Comparison of ENCODE assay signal across 13 cellular contexts in genomic region chr10:117163061-117163953, GRCh38. TPM values are rescaled to one million over a fixed set of nuclear protein-coding genes. Genes with fewer than 3 reads are reported as not detected.
DNase-seq lines count a peak whose midpoint lies in the region; ATAC-seq, FAIRE-seq and TF ChIP-seq lines count a peak whose summit lies in the region.
"Had no signal": no experiment of that assay in that cellular context is flagged by ENCODE, and none has a peak within 500 bp of the region (broad histone marks: within the 10 kb centered on the region; RNA-seq: fewer than 3 reads in every experiment).

No MANE protein-coding gene starts in this region.

- TF ChIP-seq POLR2A in GM12878 (IDR thresholded peaks at IDR 0.05; ENCODE audit: low read depth, low read length) = no peak
- TF ChIP-seq POLR2A in HepG2 (IDR thresholded peaks at IDR 0.05; ENCODE audit: insufficient read depth in 1 of 2, low read depth in 2 of 2, low read length in 2 of 2) = no peak

- FAIRE-seq in GM12878 (lab: Jason Lieb, UNC) = no peak
- no peak for FAIRE-seq in HepG2 (lab: Jason Lieb, UNC)

- H3K36me3 ChIP-seq in GM12878 (ENCODE audit: control insufficient read depth in 2 of 2, insufficient read depth in 2 of 2, low read length in 1 of 2) (no peaks in the 10 kb centered on the region), HepG2 (replicated peaks in 1 of 2; ENCODE audit: control insufficient read depth in 1 of 2, insufficient read depth in 2 of 2, low read length in 2 of 2) (no peaks in the 10 kb centered on the region)

- in situ Hi-C loops in GM12878 (cut with MboI) (no loop called here), HepG2 (cut with HindIII; ENCODE audit: extremely low pct_ligation_motif_present, low pct_unique_long_range_greater_than_20kb) (loop anchor here (10.0 kb wide), 1 partner anchor 159 kb away; the partner anchor contains the start of gene SHTN1)

- H3K9me3 ChIP-seq in GM12878 (replicated peaks; ENCODE audit: control insufficient read depth, insufficient read depth, low read length) (no peaks in the 10 kb centered on the region), HepG2 (ENCODE audit: low read length) (no peaks in the 10 kb centered on the region)

- SMC1A ChIA-PET in GM12878 (lab: Charles Lee; ENCODE audit: uncharacterized antibody, unreplicated experiment) = interaction anchor here (0.6 to 0.8 kb wide), 2 partner anchors 366 to 751 kb away, joined by 3 to 4 read pairs; no protein-coding TSS in a partner anchor

- RAD21 ChIA-PET in GM12878 (lab: Charles Lee; ENCODE audit: unreplicated experiment) = no interaction called here

- peaks cover 23 to 36% of the 10 kb centered on the region in 2 experiments for H3K27me3 ChIP-seq in GM12878 (replicated peaks in 1 of 2; ENCODE audit: control insufficient read depth in 2 of 2, insufficient read depth in 2 of 2, low read length in 1 of 2)
- peaks cover 6 to 83% of the 10 kb centered on the region in 2 experiments for H3K27me3 ChIP-seq in HepG2 (ENCODE audit: control insufficient read depth in 1 of 2, insufficient read depth in 2 of 2, low read length in 2 of 2)

- no peak overlapping the region for H3K4me2 ChIP-seq in GM12878 (ENCODE audit: control insufficient read depth, insufficient read depth)
- H3K4me2 ChIP-seq in HepG2 (ENCODE audit: low read depth, low read length) = peak overlapping the region; percentile 42

- H2AFZ ChIP-seq in GM12878 (ENCODE audit: control insufficient read depth, low read depth, low read length) = no peak overlapping the region
- H2AFZ ChIP-seq in HepG2 (ENCODE audit: low read length) = no peak overlapping the region

- H3K4me3 ChIP-seq in GM12878 (no peak overlapping the region), HepG2 (replicated peaks in 1 of 3; ENCODE audit: insufficient read depth in 1 of 3, low read depth in 2 of 3, low read length in 3 of 3) (peak overlapping the region in 1 of 3 experiments; percentile 50; a peak in 2 of 6 replicates)

- DNase-seq in DMS114 treated with DMSO at 0.1 percent for 48 hours (lab: John Stamatoyannopoulos, UW; ENCODE audit: unreplicated experiment) (peak; percentile 23), GM12878 (ENCODE audit: low read depth, low spot score) (no peak), HepG2 (ENCODE audit: low spot score) (no peak), DMS153 (lab: John Stamatoyannopoulos, UW) (no peak), A172 (ENCODE audit: low spot score) (no peak)
- no peak for DNase-seq in activated CD4-positive, CD25-positive, alpha-beta regulatory T cell (lab: John Stamatoyannopoulos, UW)
- DNase-seq: DND-41, hippocampal formation, MV-4-11 had no signal

- 38% methylated on average over 42 of the region's 82 CpGs for WGBS in GM12878 (ENCODE audit: insufficient coverage, insufficient replicate concordance, low lambda C conversion rate, missing lambda C conversion rate)
- WGBS in HepG2 (ENCODE audit: low lambda C conversion rate) = 26% methylated on average over 10 of the region's 82 CpGs

- CTCF ChIA-PET in GM12878 (lab: Yijun Ruan, JAX) (interaction anchor here (1.1 to 1.8 kb wide), 2 partner anchors 12 to 375 kb away, joined by 4 to 8 read pairs; no protein-coding TSS in a partner anchor), HepG2 (lab: Yijun Ruan, JAX; ENCODE audit: low intra/inter-chr PET ratio, low total read pairs) (no interaction called here)

- H3K79me2 ChIP-seq in GM12878 (ENCODE audit: control insufficient read depth, insufficient read depth, low read length) (no peaks in the 10 kb centered on the region), HepG2 (ENCODE audit: insufficient read depth, low read length) (no peaks in the 10 kb centered on the region)

- ATAC-seq in GM12878 = no peak; the same call in 1 of the 3 replicates
- ATAC-seq in HepG2 = peak; percentile 59
- no peak for ATAC-seq in GM21576 (IDR thresholded peaks at IDR 0.05; ENCODE audit: unreplicated experiment)

- H3K27ac ChIP-seq in 22Rv1 (no peak overlapping the region), GM12878 (ENCODE audit: control insufficient read depth, insufficient read depth) (no peak overlapping the region), HepG2 (ENCODE audit: extremely low read length, insufficient read depth, low read length) (no peak overlapping the region)

- H3K4me1 ChIP-seq in GM12878 (ENCODE audit: control insufficient read depth, insufficient read depth, low read length) = no peaks in the 10 kb centered on the region
- peaks cover 17% of the 10 kb centered on the region for H3K4me1 ChIP-seq in HepG2 (ENCODE audit: insufficient read depth, low read length)

- BruUV-seq in GM12878 (replicated peaks; lab: Mats Ljungman, UMichigan) (no TSS peak), HepG2 (replicated peaks; lab: Mats Ljungman, UMichigan) (no TSS peak)

- TF ChIP-seq EP300 in GM12878 (IDR thresholded peaks at IDR 0.05; ENCODE audit: borderline replicate concordance in 1 of 2, control insufficient read depth in 1 of 2, low read depth in 2 of 2, low read length in 2 of 2) (no peak), HepG2 (IDR thresholded peaks at IDR 0.05; ENCODE audit: low read depth in 2 of 2, low read length in 2 of 2) (no peak), HepG2 (CRISPR knock-in tag; IDR thresholded peaks at IDR 0.05; ENCODE audit: borderline replicate concordance) (no peak)

- no peaks in the 10 kb centered on the region for H4K20me1 ChIP-seq in GM12878 (ENCODE audit: control insufficient read depth, insufficient read depth)
- H4K20me1 ChIP-seq in HepG2 (ENCODE audit: insufficient read depth, low read length) = no peaks in the 10 kb centered on the region

- TF ChIP-seq CTCF in 22Rv1 (IDR thresholded peaks at IDR 0.05) = peak; percentile 68
- TF ChIP-seq CTCF in GM12878 (IDR thresholded peaks at IDR 0.05 in 2 of 3, conservative IDR thresholded peaks at IDR 0.05 in 1 of 3; ENCODE audit: control insufficient read depth in 2 of 3, extremely low read depth in 1 of 3, insufficient read depth in 1 of 3, low read depth in 3 of 3, low read length in 3 of 3) = no peak
- TF ChIP-seq CTCF in HepG2 (CRISPR knock-in tag; IDR thresholded peaks at IDR 0.05) = peak; percentile 30

- H3K9ac ChIP-seq in GM12878 (ENCODE audit: control insufficient read depth, insufficient read depth, low read length) (no peak overlapping the region), HepG2 (ENCODE audit: insufficient read depth, low read depth, low read length) (no peak overlapping the region)

- intact Hi-C loops in GM12878 (cut with micrococcal nuclease; ENCODE audit: unreplicated experiment) (no loop called here), HepG2 (cut with micrococcal nuclease; ENCODE audit: unreplicated experiment) (no loop called here)

- no peak for TF ChIP-seq RAD21 in GM12878 (IDR thresholded peaks at IDR 0.05; ENCODE audit: insufficient read depth, low read depth, low read length)
- TF ChIP-seq RAD21 in HepG2 (CRISPR knock-in tag; IDR thresholded peaks at IDR 0.05) = 0 out of 2 replicates have a peak, but pooled peaks have one; percentile 10

- POLR2A ChIA-PET in GM12878 (lab: Charles Lee) (interaction anchor here (0.6 kb wide), 1 partner anchor 18 kb away, joined by 3 read pairs; no protein-coding TSS in a partner anchor), HepG2 (lab: Yijun Ruan, JAX) (no interaction called here)

RNA-seq across cellular contexts. Expression of gene VAX1, which starts 25.2 kb away (rescaled TPM):
- total RNA-seq in GM12878 (2013; cell fraction: nucleolus; rRNA removed) = not detected in 2 replicates
- total RNA-seq in GM12878 (2014; rRNA removed) (not detected in 2 replicates), GM12878 (2014; rRNA removed; fragmentation: Illumina TruSeq; extraction: Trizol) (not detected in 2 replicates), GM12878 (2021) (not detected in 2 replicates), HepG2 (2016; rRNA removed; fragmentation: Illumina TruSeq; extraction: Trizol) (not detected in 2 replicates)
- polyA plus RNA-seq in GM12878 (2011; ENCODE audit: low read depth) = not detected
- polyA plus RNA-seq in GM12878 (2011; rRNA removed) (not detected in 2 replicates), GM12878 (2014; fragmentation: Illumina TruSeq; extraction: Trizol) (not detected in 2 replicates), GM12878 (2014; fragmentation: Nextera tagmentation; extraction: Ambion mirVana) (not detected), GM12878 (2014; rRNA removed) (not detected in 2 replicates), GM12878 (2016; fragmentation: Nextera tagmentation; extraction: Ambion mirVana) (not detected), HepG2 (2011; rRNA removed) (not detected in 2 replicates)
- polyA plus RNA-seq in GM12878 (2011; cell fraction: cytosol; rRNA removed) = not detected in 2 replicates
- polyA plus RNA-seq in GM12878 (2011; cell fraction: nucleus; rRNA removed) = not detected in 2 replicates
- polyA plus RNA-seq in GM12878 (2012) = not detected in 2 replicates
- not detected in 2 replicates for polyA minus RNA-seq in GM12878 (2011; rRNA and poly(A)+ RNA removed)
- not detected in 2 replicates for polyA minus RNA-seq in GM12878 (2011; cell fraction: cytosol; rRNA and poly(A)+ RNA removed)
- not detected in 2 replicates for polyA minus RNA-seq in GM12878 (2011; cell fraction: nucleus; rRNA and poly(A)+ RNA removed)
- not detected in 2 replicates for total RNA-seq in HepG2 (2016; cell fraction: cytosol; rRNA removed; fragmentation: Illumina TruSeq; extraction: Trizol; ENCODE audit: low read depth)
- not detected in 2 replicates for total RNA-seq in HepG2 (2016; cell fraction: insoluble cytoplasmic fraction; rRNA removed; fragmentation: Illumina TruSeq; extraction: Trizol)
- not detected in 2 replicates for total RNA-seq in HepG2 (2016; cell fraction: membrane; rRNA removed; fragmentation: Illumina TruSeq; extraction: Trizol)
- total RNA-seq in HepG2 (2016; cell fraction: nucleus; rRNA removed; fragmentation: Illumina TruSeq; extraction: Trizol) = not detected in 2 replicates
- not detected in 2 replicates for polyA plus RNA-seq in HepG2 (2011; cell fraction: cytosol; rRNA removed)
- not detected in 2 replicates for polyA plus RNA-seq in HepG2 (2011; cell fraction: nucleus; rRNA removed)
- polyA plus RNA-seq in HepG2 (2012) = not detected in 2 replicates
- not detected in 2 replicates for polyA plus RNA-seq in HepG2 (2016; cell fraction: cytosol; fragmentation: Illumina TruSeq; extraction: Trizol; ENCODE audit: low read depth)
- polyA plus RNA-seq in HepG2 (2016; cell fraction: insoluble cytoplasmic fraction; fragmentation: Illumina TruSeq; extraction: Trizol; ENCODE audit: low read depth) = not detected in 2 replicates
- not detected in 2 replicates for polyA plus RNA-seq in HepG2 (2016; cell fraction: membrane; fragmentation: Illumina TruSeq; extraction: Trizol; ENCODE audit: low read depth)
- not detected in 2 replicates for polyA plus RNA-seq in HepG2 (2016; cell fraction: nucleus; fragmentation: Illumina TruSeq; extraction: Trizol; ENCODE audit: insufficient read depth, low read depth)
- polyA minus RNA-seq in HepG2 (2011; rRNA and poly(A)+ RNA removed; ENCODE audit: low replicate concordance) = not detected in 2 replicates
- not detected in 2 replicates for polyA minus RNA-seq in HepG2 (2011; cell fraction: cytosol; rRNA and poly(A)+ RNA removed)
- polyA minus RNA-seq in HepG2 (2011; cell fraction: nucleus; rRNA and poly(A)+ RNA removed) = not detected in 2 replicates
- total RNA-seq in A172 (2014; rRNA removed; shearing (Covaris generic)) = not detected in 2 replicates
- total RNA-seq: activated CD8-positive, alpha-beta memory T cell treated with anti-CD3 and anti-CD28 coated beads for 36 hours; RPMI7951 had no signal

RNA-seq across cellular contexts. Expression of gene KCNK18, which starts 34.0 kb away (rescaled TPM):
- not detected in 2 replicates for total RNA-seq in GM12878 (2013; cell fraction: nucleolus; rRNA removed)
- total RNA-seq in GM12878 (2014; rRNA removed) (not detected in 2 replicates), GM12878 (2014; rRNA removed; fragmentation: Illumina TruSeq; extraction: Trizol) (not detected in 2 replicates), GM12878 (2021) (not detected in 2 replicates), HepG2 (2016; rRNA removed; fragmentation: Illumina TruSeq; extraction: Trizol) (not detected in 2 replicates)
- polyA plus RNA-seq in GM12878 (2011; ENCODE audit: low read depth) = not detected
- polyA plus RNA-seq in GM12878 (2011; rRNA removed) (not detected in 2 replicates), GM12878 (2014; fragmentation: Illumina TruSeq; extraction: Trizol) (not detected in 2 replicates), GM12878 (2014; fragmentation: Nextera tagmentation; extraction: Ambion mirVana) (not detected), GM12878 (2014; rRNA removed) (not detected in 2 replicates), GM12878 (2016; fragmentation: Nextera tagmentation; extraction: Ambion mirVana) (not detected), HepG2 (2011; rRNA removed) (not detected in 2 replicates)
- not detected in 2 replicates for polyA plus RNA-seq in GM12878 (2011; cell fraction: cytosol; rRNA removed)
- polyA plus RNA-seq in GM12878 (2011; cell fraction: nucleus; rRNA removed) = not detected in 2 replicates
- polyA plus RNA-seq in GM12878 (2012) = not detected in 2 replicates
- polyA minus RNA-seq in GM12878 (2011; rRNA and poly(A)+ RNA removed) = not detected in 2 replicates
- polyA minus RNA-seq in GM12878 (2011; cell fraction: cytosol; rRNA and poly(A)+ RNA removed) = not detected in 2 replicates
- polyA minus RNA-seq in GM12878 (2011; cell fraction: nucleus; rRNA and poly(A)+ RNA removed) = not detected in 2 replicates
- not detected in 2 replicates for total RNA-seq in HepG2 (2016; cell fraction: cytosol; rRNA removed; fragmentation: Illumina TruSeq; extraction: Trizol; ENCODE audit: low read depth)
- total RNA-seq in HepG2 (2016; cell fraction: insoluble cytoplasmic fraction; rRNA removed; fragmentation: Illumina TruSeq; extraction: Trizol) = not detected in 2 replicates
- not detected in 2 replicates for total RNA-seq in HepG2 (2016; cell fraction: membrane; rRNA removed; fragmentation: Illumina TruSeq; extraction: Trizol)
- not detected in 2 replicates for total RNA-seq in HepG2 (2016; cell fraction: nucleus; rRNA removed; fragmentation: Illumina TruSeq; extraction: Trizol)
- polyA plus RNA-seq in HepG2 (2011; cell fraction: cytosol; rRNA removed) = not detected in 2 replicates
- polyA plus RNA-seq in HepG2 (2011; cell fraction: nucleus; rRNA removed) = not detected in 2 replicates
- polyA plus RNA-seq in HepG2 (2012) = not detected in 2 replicates
- not detected in 2 replicates for polyA plus RNA-seq in HepG2 (2016; cell fraction: cytosol; fragmentation: Illumina TruSeq; extraction: Trizol; ENCODE audit: low read depth)
- not detected in 2 replicates for polyA plus RNA-seq in HepG2 (2016; cell fraction: insoluble cytoplasmic fraction; fragmentation: Illumina TruSeq; extraction: Trizol; ENCODE audit: low read depth)
- not detected in 2 replicates for polyA plus RNA-seq in HepG2 (2016; cell fraction: membrane; fragmentation: Illumina TruSeq; extraction: Trizol; ENCODE audit: low read depth)
- not detected in 2 replicates for polyA plus RNA-seq in HepG2 (2016; cell fraction: nucleus; fragmentation: Illumina TruSeq; extraction: Trizol; ENCODE audit: insufficient read depth, low read depth)
- polyA minus RNA-seq in HepG2 (2011; rRNA and poly(A)+ RNA removed; ENCODE audit: low replicate concordance) = not detected in 2 replicates
- not detected in 2 replicates for polyA minus RNA-seq in HepG2 (2011; cell fraction: cytosol; rRNA and poly(A)+ RNA removed)
- polyA minus RNA-seq in HepG2 (2011; cell fraction: nucleus; rRNA and poly(A)+ RNA removed) = not detected in 2 replicates
- total RNA-seq in A172 (2014; rRNA removed; shearing (Covaris generic)) = not detected in 2 replicates
- total RNA-seq: activated CD8-positive, alpha-beta memory T cell treated with anti-CD3 and anti-CD28 coated beads for 36 hours; RPMI7951 had no signal

Comparison
In these comparisons a context has a peak if more than half of its experiments do, and no peak if none do; other contexts are left out.
1. CTCF ChIP-seq: peak in 22Rv1 (single experiment) and HepG2 (single experiment); none in GM12878 (0 of 3).